ENCODE assay signal across 23 cellular contexts in genomic region chr5:178259623-178260536, GRCh38.
"Had no signal": no experiment of that assay in that cellular context is flagged by ENCODE, and none has a peak within 500 bp of the region (broad histone marks: within the 10 kb centered on the region; RNA-seq: fewer than 3 reads in every experiment).

No MANE protein-coding gene starts in this region.

- H3K4me1 ChIP-seq: gastroesophageal sphincter, right atrium auricular region, spleen, uterus had no signal

- H3K4me3 ChIP-seq: gastroesophageal sphincter, right atrium auricular region, spleen, thoracic aorta, uterus had no signal

- H3K27ac ChIP-seq: gastroesophageal sphincter, right atrium auricular region, spleen, thoracic aorta, uterus had no signal

- H3K27me3 ChIP-seq: right atrium auricular region, spleen, uterus had no signal

- FAIRE-seq: bronchial epithelial cell, keratinocyte had no signal

- DNase-seq: activated CD4-positive, alpha-beta memory T cell treated with anti-CD3 and anti-CD28 coated beads for 36 hours; activated CD4-positive, alpha-beta T cell treated with anti-CD3 and anti-CD28 coated beads, Interleukin-2, amount 10 ng/mL, durations not matched to agents 24 days and 14 days; activated CD4-positive, CD25-positive, alpha-beta regulatory T cell treated with anti-CD3 and anti-CD28 coated beads, Interleukin-2, amount 50 U/mL, for 72 hours; activated naive CD4-positive, alpha-beta T cell; activated T-cell treated with anti-CD3 and anti-CD28 coated beads, Interleukin-2, amount 50 U/mL, for 4 hours; effector memory CD4-positive, alpha-beta T cell; erythroblast; head of caudate nucleus; hippocampal formation; left colon; naive B cell; occipital lobe; spleen; stimulated activated CD4-positive, alpha-beta T cell treated with anti-CD3 and anti-CD28 coated beads, Interleukin-2, amount 100 ng/mL, for 48 hours; SW 1271; T1000; trophoblast cell; uterus had no signal

- H3K9me3 ChIP-seq: gastroesophageal sphincter, right atrium auricular region, spleen, thoracic aorta, uterus had no signal

- H3K36me3 ChIP-seq: gastroesophageal sphincter, right atrium auricular region, spleen, thoracic aorta, uterus had no signal

- ATAC-seq: activated T-cell treated with anti-CD3 and anti-CD28 coated beads, Interleukin-2, amount 50 U/mL, for 4 hours; gastroesophageal sphincter; left colon had no signal
